Comparison of ENCODE assay signal across 25 cellular contexts in the genomic region with DNA sequence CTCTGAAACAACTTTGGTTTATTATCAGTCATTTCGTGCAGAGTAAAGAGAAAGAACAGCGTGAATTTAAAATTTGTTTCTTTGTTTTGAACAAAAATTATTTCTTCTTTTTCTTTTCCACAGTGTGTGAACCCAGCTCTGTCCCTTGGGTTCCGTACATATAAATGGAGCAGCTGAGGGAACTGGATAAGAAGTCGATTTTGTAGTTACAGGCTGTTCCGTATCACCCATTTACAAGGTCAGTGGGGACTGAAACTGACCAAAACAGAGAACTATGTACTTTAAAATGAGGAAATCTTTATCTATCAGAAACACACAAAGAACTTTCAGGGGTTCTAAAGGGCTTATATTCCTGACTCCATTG. TPM values are rescaled to one million over a fixed set of nuclear protein-coding genes. Genes with fewer than 3 reads are reported as not detected.
"Had no signal": no experiment of that assay in that cellular context is flagged by ENCODE, and none has a peak within 500 bp of the region (broad histone marks: within the 10 kb centered on the region; RNA-seq: fewer than 3 reads in every experiment).

No MANE protein-coding gene starts in this region.

- H3K27me3 ChIP-seq: gastroesophageal sphincter, heart left ventricle, neutrophil, ovary, thyroid gland, upper lobe of right lung had no signal

- H3K4me1 ChIP-seq: prostate gland, thyroid gland had no signal

- H3K36me3 ChIP-seq: gastroesophageal sphincter, heart left ventricle, lower lobe of right lung, neutrophil, ovary, prostate gland, thyroid gland, upper lobe of right lung had no signal

- ATAC-seq: gastroesophageal sphincter; lower lobe of right lung; naive thymus-derived CD4-positive, alpha-beta T cell; stimulated activated naive CD8-positive, alpha-beta T cell treated with anti-CD3 and anti-CD28 coated beads, Interleukin-15, Interleukin-2, amounts not matched to agents 100 U/mL and 50 U/mL, for 24 hours; upper lobe of right lung had no signal

- H3K36me3 Mint-ChIP-seq: activated CD4-positive, alpha-beta memory T cell treated with anti-CD3 and anti-CD28 coated beads for 36 hours; activated naive CD8-positive, alpha-beta T cell treated with anti-CD3 and anti-CD28 coated beads for 36 hours; naive thymus-derived CD4-positive, alpha-beta T cell had no signal

- H3K27ac Mint-ChIP-seq: activated CD4-positive, alpha-beta memory T cell treated with anti-CD3 and anti-CD28 coated beads for 36 hours; activated naive CD8-positive, alpha-beta T cell treated with anti-CD3 and anti-CD28 coated beads for 36 hours; naive thymus-derived CD4-positive, alpha-beta T cell had no signal

- DNase-seq: activated CD4-positive, alpha-beta memory T cell treated with anti-CD3 and anti-CD28 coated beads for 36 hours; activated CD4-positive, alpha-beta T cell treated with anti-CD3 and anti-CD28 coated beads for 48 hours; activated naive CD4-positive, alpha-beta T cell treated with Interleukin-2 at 50 U/mL for 16 hours; activated naive CD8-positive, alpha-beta T cell treated with anti-CD3 and anti-CD28 coated beads for 36 hours; activated T-cell treated with anti-CD3 and anti-CD28 coated beads, Interleukin-2, amount 50 U/mL, for 48 hours; amniotic stem cell; cerebellar nuclear complex; cortex of kidney; heart left ventricle; lower lobe of right lung; mesendoderm; naive thymus-derived CD4-positive, alpha-beta T cell; right cardiac atrium; stimulated activated CD4-positive, alpha-beta T cell treated with anti-CD3 and anti-CD28 coated beads, Interleukin-12 subunit alpha, Interleukin-12 subunit beta, amount 100 ng/mL, for 4 hours; stimulated activated CD4-positive, alpha-beta T cell treated with anti-CD3 and anti-CD28 coated beads, Interleukin-4, amount 100 ng/mL, for 4 hours; stimulated activated naive CD8-positive, alpha-beta T cell treated with anti-CD3 and anti-CD28 coated beads, Interleukin-15, Interleukin-2, amounts not matched to agents 100 U/mL and 50 U/mL, for 24 hours; T-helper 9 cell; thyroid gland had no signal

- H3K27me3 Mint-ChIP-seq: activated CD4-positive, alpha-beta memory T cell treated with anti-CD3 and anti-CD28 coated beads for 36 hours; activated naive CD8-positive, alpha-beta T cell treated with anti-CD3 and anti-CD28 coated beads for 36 hours; naive thymus-derived CD4-positive, alpha-beta T cell had no signal

- H3K4me3 ChIP-seq: gastroesophageal sphincter, heart left ventricle, lower lobe of right lung, ovary, prostate gland, thyroid gland, upper lobe of right lung had no signal

- H3K4me3 Mint-ChIP-seq: activated CD4-positive, alpha-beta memory T cell treated with anti-CD3 and anti-CD28 coated beads for 36 hours; activated naive CD8-positive, alpha-beta T cell treated with anti-CD3 and anti-CD28 coated beads for 36 hours had no signal

- H3K27ac ChIP-seq: epithelial cell of prostate, gastroesophageal sphincter, lower lobe of right lung, neutrophil, prostate gland, thyroid gland, upper lobe of right lung had no signal

- H3K9me3 ChIP-seq: gastroesophageal sphincter, heart left ventricle, lower lobe of right lung, neutrophil, ovary, prostate gland, thyroid gland, upper lobe of right lung had no signal

- H3K9me3 Mint-ChIP-seq: activated CD4-positive, alpha-beta memory T cell treated with anti-CD3 and anti-CD28 coated beads for 36 hours; activated naive CD8-positive, alpha-beta T cell treated with anti-CD3 and anti-CD28 coated beads for 36 hours; naive thymus-derived CD4-positive, alpha-beta T cell had no signal

RNA-seq across cellular contexts. Expression of gene PRPH, which starts 38.7 kb away (rescaled TPM):
- total RNA-seq: activated CD4-positive, alpha-beta memory T cell treated with anti-CD3 and anti-CD28 coated beads for 36 hours; activated naive CD8-positive, alpha-beta T cell treated with anti-CD3 and anti-CD28 coated beads for 36 hours; naive thymus-derived CD4-positive, alpha-beta T cell; T-helper 1 cell treated with Interleukin-12 subunit alpha and Interleukin-12 subunit beta and Interleukin-4 antibody, amounts not matched to agents 30 ng/mL and 1 ng/mL, for 36 hours; upper lobe of right lung had no signal
- polyA plus RNA-seq: naive thymus-derived CD4-positive, alpha-beta T cell had no signal
